ENCODE assay signal across 8 cellular contexts in genomic region chr7:114081606-114082425, GRCh38.
DNase-seq lines count a peak whose midpoint lies in the region; ATAC-seq and TF ChIP-seq lines count a peak whose summit lies in the region.

No MANE protein-coding gene starts in this region.

- H3K27ac ChIP-seq in Panc1 (ENCODE audit: low read length) = peak overlapping the region; percentile 48; the same call in 1 of the 2 replicates

- no peaks in the 10 kb centered on the region for H3K9me3 ChIP-seq in Panc1 (ENCODE audit: control insufficient read depth, insufficient read depth, low read depth, low read length)

- peaks cover 10% of the 10 kb centered on the region; the same call in 1 of the 2 replicates for H3K4me1 ChIP-seq in Panc1 (ENCODE audit: control insufficient read depth, insufficient read depth, low read length)

- H3K4me3 ChIP-seq in Panc1 (ENCODE audit: low read depth in 2 of 2, low read length in 2 of 2) = no peak overlapping the region

- H3K4me1 Mint-ChIP-seq in activated CD4-positive, alpha-beta memory T cell treated with anti-CD3 and anti-CD28 coated beads for 36 hours (ENCODE audit: low read depth) = peaks cover 34% of the 10 kb centered on the region

- BruUV-seq in Panc1 (replicated peaks; lab: Mats Ljungman, UMichigan) = no TSS peak

- H3K27me3 Mint-ChIP-seq in activated CD4-positive, alpha-beta memory T cell treated with anti-CD3 and anti-CD28 coated beads for 36 hours = peaks cover 60% of the 10 kb centered on the region

- peaks cover 14% of the 10 kb centered on the region for H3K27me3 ChIP-seq in Panc1 (ENCODE audit: control insufficient read depth, insufficient read depth, low read length)

- H3K27ac Mint-ChIP-seq in activated CD4-positive, alpha-beta memory T cell treated with anti-CD3 and anti-CD28 coated beads for 36 hours = no peak overlapping the region

- ATAC-seq in Panc1 (no peak), GM21526 (IDR thresholded peaks at IDR 0.05; ENCODE audit: low FRiP score, unreplicated experiment) (no peak)

- POLR2A ChIA-PET in Panc1 (lab: Charles Lee) = interaction anchor here (0.6 to 0.8 kb wide), 2 partner anchors 21 to 332 kb away, joined by 3 to 4 read pairs; partner anchors contain the start of gene FOXP2
- POLR2A ChIA-PET in activated CD4-positive, alpha-beta memory T cell treated with anti-CD3 and anti-CD28 coated beads for 36 hours (lab: Charles Lee) = no interaction called here

- in situ Hi-C loops in Panc1 (cut with HindIII; ENCODE audit: low pct_unique_long_range_greater_than_20kb, low sequenced_read_pairs) = no loop called here

- CTCF ChIA-PET in Panc1 (lab: Charles Lee) = interaction anchor here (0.6 to 0.9 kb wide), 2 partner anchors 345 to 582 kb away, joined by 3 to 6 read pairs; no protein-coding TSS in a partner anchor
- CTCF ChIA-PET in activated CD4-positive, alpha-beta memory T cell treated with anti-CD3 and anti-CD28 coated beads for 36 hours (lab: Charles Lee) = interaction anchor here (0.6 to 1.6 kb wide), 11 partner anchors 11 to 1828 kb away, joined by 3 to 9 read pairs (median 4); no protein-coding TSS in a partner anchor

- DNase-seq in D341Med (ENCODE audit: low spot score) (peak; percentile 24), HT1080 (ENCODE audit: low read depth) (peak; percentile 50), Panc1 (ENCODE audit: low read depth, low spot score) (peak; percentile 59), epidermal melanocyte (ENCODE audit: insufficient read length, low spot score) (peak; percentile 60), non-pigmented ciliary epithelial cell (ENCODE audit: low read depth) (peak; percentile 44), activated gamma-delta T cell treated with Interleukin-2 at 50 U/mL for 16 hours (no peak)
- no peak for DNase-seq in activated CD4-positive, alpha-beta memory T cell treated with anti-CD3 and anti-CD28 coated beads for 36 hours

- TF ChIP-seq CTCF in Panc1 (IDR thresholded peaks at IDR 0.05) = peak; percentile 69; the same call in 1 of the 2 replicates

- intact Hi-C loops in Panc1 (cut with micrococcal nuclease; ENCODE audit: unreplicated experiment) = loop anchor here (2.0 to 10.0 kb wide), 6 partner anchors 325 to 1830 kb away; no protein-coding TSS in a partner anchor
- intact Hi-C loops in activated CD4-positive, alpha-beta memory T cell treated with anti-CD3 and anti-CD28 coated beads for 36 hours (cut with micrococcal nuclease) = loop anchor here (1.0 to 10.0 kb wide), 9 partner anchors 33 to 1830 kb away; partner anchors contain the start of gene MDFIC

- no peaks in the 10 kb centered on the region for H3K36me3 ChIP-seq in Panc1 (ENCODE audit: control insufficient read depth, insufficient read depth, low read length)

- H3K4me3 Mint-ChIP-seq in activated CD4-positive, alpha-beta memory T cell treated with anti-CD3 and anti-CD28 coated beads for 36 hours = no peak overlapping the region

- H3K9me3 Mint-ChIP-seq in activated CD4-positive, alpha-beta memory T cell treated with anti-CD3 and anti-CD28 coated beads for 36 hours = no peaks in the 10 kb centered on the region

- no peaks in the 10 kb centered on the region for H3K36me3 Mint-ChIP-seq in activated CD4-positive, alpha-beta memory T cell treated with anti-CD3 and anti-CD28 coated beads for 36 hours

Comparison
In these comparisons a context has a peak if more than half of its experiments do, and no peak if none do; other contexts are left out.
1. DNase-seq: peak in D341Med (single experiment), HT1080 (single experiment), Panc1 (single experiment), epidermal melanocyte (single experiment) and non-pigmented ciliary epithelial cell (single experiment); none in activated CD4-positive, alpha-beta memory T cell treated with anti-CD3 and anti-CD28 coated beads for 36 hours (single experiment) and activated gamma-delta T cell treated with Interleukin-2 at 50 U/mL for 16 hours (single experiment).